22 cellular contexts compared by ENCODE assay signal in the genomic region with DNA sequence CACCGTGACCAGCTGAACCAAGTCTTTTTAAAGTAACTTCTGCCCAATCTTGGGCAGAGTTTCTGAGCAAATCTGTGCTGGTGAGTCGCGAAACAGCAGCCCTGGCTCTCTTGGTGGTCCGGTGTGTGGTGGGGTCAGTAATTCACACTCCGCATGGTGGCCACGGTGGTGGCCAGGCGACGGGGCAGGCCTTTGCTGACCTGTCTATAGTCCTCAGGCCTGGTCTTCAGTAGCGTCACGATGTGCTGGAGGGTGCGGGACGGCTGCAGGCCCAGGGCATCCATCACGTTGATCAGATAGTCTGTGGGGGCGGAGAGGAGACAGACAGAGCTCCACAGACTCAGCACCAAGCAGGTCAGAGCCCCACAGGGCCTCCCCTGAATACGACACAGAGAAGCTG.
"Had no signal": no experiment of that assay in that cellular context is flagged by ENCODE, and none has a peak within 500 bp of the region (broad histone marks: within the 10 kb centered on the region; RNA-seq: fewer than 3 reads in every experiment).

No MANE protein-coding gene starts in this region.

- H3K4me3 ChIP-seq: colonic mucosa, left ventricle myocardium inferior, neural progenitor cell, pancreas, prostate gland, right lobe of liver, stomach, vagina had no signal

- H3K4me3 Mint-ChIP-seq: endodermal cell, immature natural killer cell, naive B cell, neural progenitor cell, type B pancreatic cell had no signal

- H3K9me3 ChIP-seq: colonic mucosa, left ventricle myocardium inferior, pancreas, prostate gland, right lobe of liver, stomach, vagina had no signal

- H3K4me1 Mint-ChIP-seq: endodermal cell, immature natural killer cell, naive B cell, neural progenitor cell had no signal

- H3K27ac Mint-ChIP-seq: endodermal cell, type B pancreatic cell had no signal

- H3K36me3 ChIP-seq: colonic mucosa, neural progenitor cell, prostate gland had no signal

- DNase-seq: cerebellar nuclear complex; colonic mucosa; effector CD4-positive, alpha-beta T cell; endodermal cell; erythroblast; foreskin keratinocyte; immature natural killer cell; left cardiac atrium; left ventricle myocardium inferior; mesendoderm; naive B cell; nucleus accumbens; stimulated activated CD4-positive, alpha-beta T cell treated with anti-CD3 and anti-CD28 coated beads, Interleukin-2, amount 100 ng/mL, for 24 hours; stimulated activated CD4-positive, alpha-beta T cell treated with anti-CD3 and anti-CD28 coated beads, Interleukin-4, amount 100 ng/mL, for 4 hours; stimulated activated naive CD4-positive, alpha-beta T cell; stomach had no signal

- H3K27me3 Mint-ChIP-seq: naive B cell, type B pancreatic cell had no signal

- ATAC-seq: foreskin keratinocyte, left cardiac atrium, pancreas, right lobe of liver had no signal

- H3K27me3 ChIP-seq: colonic mucosa, foreskin keratinocyte, neural progenitor cell, pancreas, right lobe of liver, stomach, vagina had no signal

- H3K9ac ChIP-seq: neural progenitor cell had no signal

- H3K4me1 ChIP-seq: colonic mucosa, foreskin keratinocyte, neural progenitor cell, pancreas, right lobe of liver, stomach had no signal

- H3K4me2 ChIP-seq: neural progenitor cell had no signal

- H3K9me3 Mint-ChIP-seq: endodermal cell, immature natural killer cell, naive B cell, neural progenitor cell, type B pancreatic cell had no signal

- H3K27ac ChIP-seq: colonic mucosa, foreskin keratinocyte, left ventricle myocardium inferior, neural progenitor cell, pancreas, prostate gland, right lobe of liver, stomach, vagina had no signal

- H2AFZ ChIP-seq: neural progenitor cell had no signal
